Comparison of ENCODE assay signal across 25 cellular contexts in genomic region chr14:70061108-70061507, GRCh38.
DNase-seq lines count a peak whose midpoint lies in the region; ATAC-seq, FAIRE-seq and TF ChIP-seq lines count a peak whose summit lies in the region.
"Had no signal": no experiment of that assay in that cellular context is flagged by ENCODE, and none has a peak within 500 bp of the region (broad histone marks: within the 10 kb centered on the region; RNA-seq: fewer than 3 reads in every experiment).

No MANE protein-coding gene starts in this region.

- no peaks in the 10 kb centered on the region for H3K9me3 Mint-ChIP-seq in activated CD8-positive, alpha-beta T cell treated with anti-CD3 and anti-CD28 coated beads for 36 hours
- H3K9me3 Mint-ChIP-seq: activated naive CD4-positive, alpha-beta T cell treated with anti-CD3 and anti-CD28 coated beads for 36 hours had no signal

- CTCF ChIA-PET in RWPE1 (lab: Yijun Ruan, JAX): no interaction called here
- CTCF ChIA-PET in activated CD8-positive, alpha-beta T cell treated with anti-CD3 and anti-CD28 coated beads for 36 hours (lab: Charles Lee): interaction anchor here (1.1 kb wide), 1 partner anchor 13 kb away, joined by 3 read pairs; no protein-coding TSS in a partner anchor

- no peaks in the 10 kb centered on the region for H3K36me3 Mint-ChIP-seq in activated CD8-positive, alpha-beta T cell treated with anti-CD3 and anti-CD28 coated beads for 36 hours (ENCODE audit: low read depth)
- H3K36me3 Mint-ChIP-seq: CD4-positive, CD25-positive, alpha-beta regulatory T cell had no signal

- intact Hi-C loops in activated CD8-positive, alpha-beta T cell treated with anti-CD3 and anti-CD28 coated beads for 36 hours (cut with micrococcal nuclease): no loop called here

- no peak overlapping the region for H3K4me3 Mint-ChIP-seq in activated CD8-positive, alpha-beta T cell treated with anti-CD3 and anti-CD28 coated beads for 36 hours
- H3K4me3 Mint-ChIP-seq: activated naive CD4-positive, alpha-beta T cell treated with anti-CD3 and anti-CD28 coated beads for 36 hours had no signal

- H3K27me3 Mint-ChIP-seq in activated CD8-positive, alpha-beta T cell treated with anti-CD3 and anti-CD28 coated beads for 36 hours: peaks cover 15% of the 10 kb centered on the region

- FAIRE-seq in H54 (lab: Jason Lieb, UNC): no peak

- peak; percentile 30 for DNase-seq in H54 (ENCODE audit: insufficient read length, low spot score)
- DNase-seq in RWPE1 (ENCODE audit: low spot score): peak; percentile 60
- peak; percentile 52 for DNase-seq in renal cortical epithelial cell (ENCODE audit: low read depth)
- no peak for DNase-seq in activated CD8-positive, alpha-beta T cell treated with anti-CD3 and anti-CD28 coated beads for 36 hours
- DNase-seq: activated CD4-positive, alpha-beta T cell treated with anti-CD3 and anti-CD28 coated beads for 48 hours; activated naive CD4-positive, alpha-beta T cell treated with anti-CD3 and anti-CD28 coated beads for 36 hours; adrenal gland; CD4-positive, CD25-positive, alpha-beta regulatory T cell; EL; erythroblast; MV-4-11; NCI-H446 treated with DMSO at 0.1 percent for 48 hours; stimulated activated naive CD4-positive, alpha-beta T cell treated with Interleukin-2 at 50 U/mL for 16 hours; T-helper 2 cell; testis; WERI-Rb-1 had no signal

- no peak for TF ChIP-seq CTCF in RWPE1 (conservative IDR thresholded peaks at IDR 0.05; ENCODE audit: low read depth)
- no peak for TF ChIP-seq CTCF in activated CD8-positive, alpha-beta T cell treated with anti-CD3 and anti-CD28 coated beads for 36 hours (IDR thresholded peaks at IDR 0.05)

- ATAC-seq in esophagus mucosa (peak; percentile 37), HG02763 (IDR thresholded peaks at IDR 0.05; ENCODE audit: unreplicated experiment) (no peak), GM21723 (IDR thresholded peaks at IDR 0.05; ENCODE audit: unreplicated experiment) (no peak)
- no peak for ATAC-seq in activated CD8-positive, alpha-beta T cell treated with anti-CD3 and anti-CD28 coated beads for 36 hours
- ATAC-seq: body of pancreas, left lobe of liver, SK-N-SH treated with all-trans-retinoic acid at 6 μM for 48 hours had no signal

- H3K27ac Mint-ChIP-seq in activated CD8-positive, alpha-beta T cell treated with anti-CD3 and anti-CD28 coated beads for 36 hours: no peak overlapping the region
- H3K27ac Mint-ChIP-seq: activated naive CD4-positive, alpha-beta T cell treated with anti-CD3 and anti-CD28 coated beads for 36 hours; progenitor cell of endocrine pancreas had no signal

- no peak overlapping the region for H3K27ac ChIP-seq in RWPE1
- H3K27ac ChIP-seq: adrenal gland, body of pancreas, KMS-11, neutrophil, testis, WERI-Rb-1 had no signal

- no peaks in the 10 kb centered on the region for H3K4me1 Mint-ChIP-seq in activated CD8-positive, alpha-beta T cell treated with anti-CD3 and anti-CD28 coated beads for 36 hours (ENCODE audit: low read depth)
- H3K4me1 Mint-ChIP-seq: CD4-positive, CD25-positive, alpha-beta regulatory T cell had no signal

- POLR2A ChIA-PET in RWPE1 (lab: Yijun Ruan, JAX; ENCODE audit: low non-redundant PET): no interaction called here
- POLR2A ChIA-PET in activated CD8-positive, alpha-beta T cell treated with anti-CD3 and anti-CD28 coated beads for 36 hours (lab: Charles Lee): no interaction called here

- no peak for TF ChIP-seq POLR2A in H54 (IDR thresholded peaks at IDR 0.05; ENCODE audit: low read depth, low read length)
